Comparison of ENCODE assay signal across 21 cellular contexts in genomic region chrX:42422961-42423360, GRCh38.
DNase-seq lines count a peak whose midpoint lies in the region; ATAC-seq and TF ChIP-seq lines count a peak whose summit lies in the region.
"Had no signal": no experiment of that assay in that cellular context is flagged by ENCODE, and none has a peak within 500 bp of the region (broad histone marks: within the 10 kb centered on the region; RNA-seq: fewer than 3 reads in every experiment).

No MANE protein-coding gene starts in this region.

- H3K9me3 ChIP-seq in mammary epithelial cell (replicated peaks; ENCODE audit: insufficient read depth, low read length): no peaks in the 10 kb centered on the region
- H3K9me3 ChIP-seq: A549, Caco-2 had no signal

- in situ Hi-C loops in mammary epithelial cell (cut with MboI; ENCODE audit: low sequenced_read_pairs in 2 of 2): no loop called here

- no peak overlapping the region for H3K9ac ChIP-seq in mammary epithelial cell (ENCODE audit: insufficient read depth, low read length)

- H3K9me3 Mint-ChIP-seq in MCF 10A (ENCODE audit: unreplicated experiment): no peaks in the 10 kb centered on the region
- peaks cover 1% of the 10 kb centered on the region for H3K9me3 Mint-ChIP-seq in activated naive CD8-positive, alpha-beta T cell treated with anti-CD3 and anti-CD28 coated beads for 36 hours
- H3K9me3 Mint-ChIP-seq: CD4-positive, alpha-beta T cell; GM23338; HFFc6 had no signal

- BruUV-seq in MCF 10A (replicated peaks; lab: Mats Ljungman, UMichigan): no TSS peak
- no TSS peak for BruUV-seq in mammary epithelial cell (replicated peaks; lab: Mats Ljungman, UMichigan)

- H3K4me3 ChIP-seq in mammary epithelial cell (replicated peaks in 1 of 3; ENCODE audit: insufficient read depth in 1 of 3, low read depth in 2 of 3, low read length in 3 of 3) (no peak overlapping the region), fibroblast of villous mesenchyme (ENCODE audit: low read depth, low read length) (no peak overlapping the region)
- H3K4me3 ChIP-seq: A549, GM12878, GM23338, K562 had no signal

- no peaks in the 10 kb centered on the region for H3K36me3 ChIP-seq in mammary epithelial cell (ENCODE audit: insufficient read depth, low read length)

- WGBS in mammary epithelial cell (ENCODE audit: low coverage, missing lambda C conversion rate): 43% methylated on average over 4 of the region's 4 CpGs

- H3K4me1 ChIP-seq in mammary epithelial cell (ENCODE audit: insufficient read depth, low read length): no peaks in the 10 kb centered on the region
- H3K4me1 ChIP-seq: A549, Caco-2 had no signal

- no peaks in the 10 kb centered on the region for H3K79me2 ChIP-seq in mammary epithelial cell (ENCODE audit: insufficient read depth, low read length)

- peaks cover 40% of the 10 kb centered on the region for H3K27me3 Mint-ChIP-seq in MCF 10A (ENCODE audit: insufficient read depth, unreplicated experiment)
- H3K27me3 Mint-ChIP-seq in activated naive CD8-positive, alpha-beta T cell treated with anti-CD3 and anti-CD28 coated beads for 36 hours: no peaks in the 10 kb centered on the region
- H3K27me3 Mint-ChIP-seq: CD4-positive, alpha-beta T cell had no signal

- H3K27ac ChIP-seq in mammary epithelial cell (ENCODE audit: insufficient read depth, low read depth, low read length): no peak overlapping the region
- H3K27ac ChIP-seq: 22Rv1, A549, C4-2B, HL-60 had no signal

- peaks cover 2% of the 10 kb centered on the region for H3K27me3 ChIP-seq in mammary epithelial cell (ENCODE audit: insufficient read depth, low read length)

- no peaks in the 10 kb centered on the region for H3K4me1 Mint-ChIP-seq in MCF 10A (ENCODE audit: insufficient read depth, unreplicated experiment)
- no peaks in the 10 kb centered on the region for H3K4me1 Mint-ChIP-seq in activated naive CD8-positive, alpha-beta T cell treated with anti-CD3 and anti-CD28 coated beads for 36 hours
- H3K4me1 Mint-ChIP-seq: GM23338 had no signal

- dilution Hi-C loops in mammary epithelial cell (cut with HindIII; ENCODE audit: low sequenced_read_pairs): no loop called here

- ATAC-seq in GM19328 (IDR thresholded peaks at IDR 0.05; ENCODE audit: unreplicated experiment): no peak
- ATAC-seq: A549, GM12878, GM23338, HCT116, K562 had no signal

- peak; percentile 57 for DNase-seq in MCF 10A (ENCODE audit: unreplicated experiment)
- DNase-seq in mammary epithelial cell: no peak
- peak; percentile 20 for DNase-seq in RPMI7951 (ENCODE audit: low read depth)
- DNase-seq in fibroblast of villous mesenchyme (ENCODE audit: low read depth): peak; percentile 1
- no peak for DNase-seq in midbrain (lab: John Stamatoyannopoulos, UW)
- DNase-seq in activated naive CD8-positive, alpha-beta T cell treated with anti-CD3 and anti-CD28 coated beads for 36 hours: no peak
- DNase-seq: AML-193; Caco-2; CD4-positive, alpha-beta T cell; H7; HFFc6; IMR-90 had no signal

- POLR2A ChIA-PET in MCF 10A (lab: Yijun Ruan, JAX): no interaction called here

- TF ChIP-seq CTCF in MCF 10A (IDR thresholded peaks at IDR 0.05; ENCODE audit: unreplicated experiment): no peak
- no peak for TF ChIP-seq CTCF in mammary epithelial cell (conservative IDR thresholded peaks at IDR 0.05 in 1 of 2, IDR thresholded peaks at IDR 0.05 in 1 of 2; ENCODE audit: extremely low read depth in 1 of 2, insufficient read depth in 1 of 2, low read depth in 1 of 2, low read length in 2 of 2)
- no peak for TF ChIP-seq CTCF in fibroblast of villous mesenchyme (IDR thresholded peaks at IDR 0.05; ENCODE audit: insufficient read depth, low read depth, low read length)

- H2AFZ ChIP-seq in mammary epithelial cell (ENCODE audit: low read depth, low read length): no peak overlapping the region
- H2AFZ ChIP-seq: GM23338 had no signal

- intact Hi-C loops in MCF 10A (cut with micrococcal nuclease) (no loop called here), mammary epithelial cell (cut with micrococcal nuclease) (no loop called here)

- no peak overlapping the region for H3K27ac Mint-ChIP-seq in MCF 10A (ENCODE audit: low read depth, unreplicated experiment)
- H3K27ac Mint-ChIP-seq in activated naive CD8-positive, alpha-beta T cell treated with anti-CD3 and anti-CD28 coated beads for 36 hours: no peak overlapping the region
- H3K27ac Mint-ChIP-seq: CD4-positive, alpha-beta T cell; GM23338; HFFc6 had no signal

- no peak overlapping the region for H3K4me2 ChIP-seq in mammary epithelial cell (ENCODE audit: insufficient read depth, low read depth, low read length)
- H3K4me2 ChIP-seq: A549, GM23338 had no signal

- H4K20me1 ChIP-seq in mammary epithelial cell (ENCODE audit: insufficient read depth, low read length): no peaks in the 10 kb centered on the region

- H3K4me3 Mint-ChIP-seq in MCF 10A (ENCODE audit: unreplicated experiment): no peak overlapping the region
- no peak overlapping the region for H3K4me3 Mint-ChIP-seq in activated naive CD8-positive, alpha-beta T cell treated with anti-CD3 and anti-CD28 coated beads for 36 hours
- H3K4me3 Mint-ChIP-seq: CD4-positive, alpha-beta T cell; GM23338; HFFc6 had no signal

- no peaks in the 10 kb centered on the region for H3K36me3 Mint-ChIP-seq in MCF 10A (ENCODE audit: insufficient read depth, unreplicated experiment)
- no peaks in the 10 kb centered on the region for H3K36me3 Mint-ChIP-seq in activated naive CD8-positive, alpha-beta T cell treated with anti-CD3 and anti-CD28 coated beads for 36 hours

- CTCF ChIA-PET in MCF 10A (lab: Yijun Ruan, JAX) (no interaction called here), mammary epithelial cell (lab: Charles Lee; ENCODE audit: low non-redundant PET) (no interaction called here)

Comparison
In these comparisons a context has a peak if more than half of its experiments do, and no peak if none do; other contexts are left out.
1. DNase-seq: peak in MCF 10A (single experiment), RPMI7951 (single experiment) and fibroblast of villous mesenchyme (single experiment); none in mammary epithelial cell (single experiment), midbrain (single experiment) and activated naive CD8-positive, alpha-beta T cell treated with anti-CD3 and anti-CD28 coated beads for 36 hours (single experiment).